In genomic region chr1:219567341-219567947, GRCh38 we compare ENCODE assay signal across 9 cellular contexts. TPM values are rescaled to one million over a fixed set of nuclear protein-coding genes. Genes with fewer than 3 reads are reported as not detected.
DNase-seq lines count a peak whose midpoint lies in the region; ATAC-seq, FAIRE-seq and TF ChIP-seq lines count a peak whose summit lies in the region.
"Had no signal": no experiment of that assay in that cellular context is flagged by ENCODE, and none has a peak within 500 bp of the region (broad histone marks: within the 10 kb centered on the region; RNA-seq: fewer than 3 reads in every experiment).

No MANE protein-coding gene starts in this region.

- H3K36me3 ChIP-seq in endodermal cell (ENCODE audit: control insufficient read depth, insufficient read depth, low read length) (no peaks in the 10 kb centered on the region), pancreas (no peaks in the 10 kb centered on the region)

- H3K27me3 ChIP-seq in endodermal cell (ENCODE audit: control insufficient read depth, insufficient read depth, low read length, poor library complexity, severe bottlenecking) (peaks cover 31% of the 10 kb centered on the region), pancreas (no peaks in the 10 kb centered on the region)

- peaks cover 30% of the 10 kb centered on the region for H3K4me1 Mint-ChIP-seq in endodermal cell
- H3K4me1 Mint-ChIP-seq in activated CD8-positive, alpha-beta T cell treated with anti-CD3 and anti-CD28 coated beads for 36 hours (ENCODE audit: low read depth): no peaks in the 10 kb centered on the region
- no peaks in the 10 kb centered on the region for H3K4me1 Mint-ChIP-seq in T-helper 2 cell treated with Interferon-gamma antibody and Interleukin-4, amounts not matched to agents 5 μg/mL and 100 μg/mL, for 36 hours (ENCODE audit: low read depth)

- 50 to 72% methylated on average over 2 to 4 of the region's 4 CpGs for WGBS in endodermal cell (ENCODE audit: insufficient coverage in 1 of 2, insufficient read length in 1 of 2), 2 experiments
- WGBS in pancreas, 2 donors: 31 to 32% methylated on average over 4 of the region's 4 CpGs

- ATAC-seq in GM18502 (IDR thresholded peaks at IDR 0.05; ENCODE audit: poor library complexity, unreplicated experiment) (peak; percentile 75), HG02973 (IDR thresholded peaks at IDR 0.05; ENCODE audit: unreplicated experiment) (peak; percentile 64), pancreas (peak in 3 of 4 donors; percentile 85 to 92 (median 89))
- ATAC-seq in activated CD8-positive, alpha-beta T cell treated with anti-CD3 and anti-CD28 coated beads for 36 hours: no peak

- H3K4me1 ChIP-seq in endodermal cell (ENCODE audit: control insufficient read depth, insufficient read depth, low read length): no peaks in the 10 kb centered on the region
- H3K4me1 ChIP-seq in pancreas: no peaks in the 10 kb centered on the region

- POLR2A ChIA-PET in activated CD8-positive, alpha-beta T cell treated with anti-CD3 and anti-CD28 coated beads for 36 hours (lab: Charles Lee): no interaction called here

- H3K9me3 Mint-ChIP-seq in endodermal cell: no peaks in the 10 kb centered on the region
- H3K9me3 Mint-ChIP-seq in activated CD8-positive, alpha-beta T cell treated with anti-CD3 and anti-CD28 coated beads for 36 hours: no peaks in the 10 kb centered on the region
- H3K9me3 Mint-ChIP-seq in T-helper 2 cell treated with Interferon-gamma antibody and Interleukin-4, amounts not matched to agents 5 μg/mL and 100 μg/mL, for 36 hours: no peaks in the 10 kb centered on the region

- DNase-seq in NCI-H748 (lab: John Stamatoyannopoulos, UW; ENCODE audit: unreplicated experiment): peak; percentile 61
- DNase-seq in endodermal cell: no peak
- DNase-seq in pancreas: peak in 1 of 6 donors; percentile 15
- no peak for DNase-seq in occipital lobe (lab: John Stamatoyannopoulos, UW)
- no peak for DNase-seq in activated CD8-positive, alpha-beta T cell treated with anti-CD3 and anti-CD28 coated beads for 36 hours
- DNase-seq in T-helper 2 cell treated with Interferon-gamma antibody and Interleukin-4, amounts not matched to agents 5 μg/mL and 100 μg/mL, for 36 hours (ENCODE audit: low spot score): no peak
- DNase-seq: right cardiac atrium had no signal

- H3K27ac ChIP-seq in endodermal cell (ENCODE audit: low read depth, low read length) (no peak overlapping the region), pancreas (no peak overlapping the region)

- intact Hi-C loops in pancreas (cut with DNase I): loop anchor here in 1 of 3 donors (10.0 kb wide), 1 partner anchor 1243 kb away; no protein-coding TSS in a partner anchor
- intact Hi-C loops in activated CD8-positive, alpha-beta T cell treated with anti-CD3 and anti-CD28 coated beads for 36 hours (cut with micrococcal nuclease): no loop called here

- no peak overlapping the region for H3K27ac Mint-ChIP-seq in endodermal cell
- no peak overlapping the region for H3K27ac Mint-ChIP-seq in activated CD8-positive, alpha-beta T cell treated with anti-CD3 and anti-CD28 coated beads for 36 hours
- H3K27ac Mint-ChIP-seq in T-helper 2 cell treated with Interferon-gamma antibody and Interleukin-4, amounts not matched to agents 5 μg/mL and 100 μg/mL, for 36 hours: no peak overlapping the region

- H3K9me3 ChIP-seq in endodermal cell (ENCODE audit: control insufficient read depth, low read length) (no peaks in the 10 kb centered on the region), pancreas (no peaks in the 10 kb centered on the region)

- no peaks in the 10 kb centered on the region for H3K36me3 Mint-ChIP-seq in endodermal cell (ENCODE audit: low read depth)
- H3K36me3 Mint-ChIP-seq in activated CD8-positive, alpha-beta T cell treated with anti-CD3 and anti-CD28 coated beads for 36 hours (ENCODE audit: low read depth): no peaks in the 10 kb centered on the region
- H3K36me3 Mint-ChIP-seq in T-helper 2 cell treated with Interferon-gamma antibody and Interleukin-4, amounts not matched to agents 5 μg/mL and 100 μg/mL, for 36 hours (ENCODE audit: low read depth): no peaks in the 10 kb centered on the region

- TF ChIP-seq CTCF in endodermal cell (conservative IDR thresholded peaks at IDR 0.05): peak; percentile 75
- TF ChIP-seq CTCF in pancreas (IDR thresholded peaks at IDR 0.05): peak in 3 of 4 donors; percentile 31 to 47 (median 47)
- TF ChIP-seq CTCF in activated CD8-positive, alpha-beta T cell treated with anti-CD3 and anti-CD28 coated beads for 36 hours (IDR thresholded peaks at IDR 0.05): no peak

- H3K4me3 ChIP-seq in endodermal cell (ENCODE audit: low read length) (no peak overlapping the region), pancreas (no peak overlapping the region)

- H3K9ac ChIP-seq in endodermal cell (ENCODE audit: extremely low read depth, low read length, poor library complexity, severe bottlenecking): no peak overlapping the region

- peaks cover 20% of the 10 kb centered on the region for H3K27me3 Mint-ChIP-seq in endodermal cell (ENCODE audit: insufficient read depth)
- H3K27me3 Mint-ChIP-seq in activated CD8-positive, alpha-beta T cell treated with anti-CD3 and anti-CD28 coated beads for 36 hours: no peaks in the 10 kb centered on the region
- H3K27me3 Mint-ChIP-seq in T-helper 2 cell treated with Interferon-gamma antibody and Interleukin-4, amounts not matched to agents 5 μg/mL and 100 μg/mL, for 36 hours (ENCODE audit: low read depth): peaks cover 4% of the 10 kb centered on the region

- no peak overlapping the region for H3K4me3 Mint-ChIP-seq in endodermal cell
- no peak overlapping the region for H3K4me3 Mint-ChIP-seq in activated CD8-positive, alpha-beta T cell treated with anti-CD3 and anti-CD28 coated beads for 36 hours
- H3K4me3 Mint-ChIP-seq in T-helper 2 cell treated with Interferon-gamma antibody and Interleukin-4, amounts not matched to agents 5 μg/mL and 100 μg/mL, for 36 hours: no peak overlapping the region

- CTCF ChIA-PET in activated CD8-positive, alpha-beta T cell treated with anti-CD3 and anti-CD28 coated beads for 36 hours (lab: Charles Lee): interaction anchor here (1.2 kb wide), 1 partner anchor 181 kb away, joined by 3 read pairs; no protein-coding TSS in a partner anchor

- FAIRE-seq in pancreas (lab: Jason Lieb, UNC): no peak

RNA-seq across cellular contexts. Expression of gene ZC3H11B, which starts 45.5 kb away (rescaled TPM):
- total RNA-seq in endodermal cell (under 1 TPM in 1 of 2 donors, not detected in 1; 0.22 TPM), pancreas (under 1 TPM in 2 of 6 donors, not detected in 4; 0.12 to 0.15 TPM), occipital lobe (0.16 TPM)
- polyA plus RNA-seq in endodermal cell (2013, experiment 1 of 2): 0.25 TPM
- not detected for polyA plus RNA-seq in endodermal cell (2013, experiment 2 of 2)
- polyA plus RNA-seq in pancreas: not detected
- under 1 TPM in 1 of 2 experiments, not detected in 1; 0.36 TPM for total RNA-seq in activated CD8-positive, alpha-beta T cell treated with anti-CD3 and anti-CD28 coated beads for 36 hours
- total RNA-seq: right cardiac atrium had no signal
- polyA plus RNA-seq: right cardiac atrium had no signal
